17 cellular contexts compared by ENCODE assay signal in genomic region chr3:126995926-126996512, GRCh38. TPM values are rescaled to one million over a fixed set of nuclear protein-coding genes. Genes with fewer than 3 reads are reported as not detected.
DNase-seq lines count a peak whose midpoint lies in the region; ATAC-seq, FAIRE-seq and TF ChIP-seq lines count a peak whose summit lies in the region.
"Had no signal": no experiment of that assay in that cellular context is flagged by ENCODE, and none has a peak within 500 bp of the region (broad histone marks: within the 10 kb centered on the region; RNA-seq: fewer than 3 reads in every experiment).

No MANE protein-coding gene starts in this region.

- no peak overlapping the region for H3K4me3 Mint-ChIP-seq in HFFc6
- H3K4me3 Mint-ChIP-seq in stimulated activated memory B cell treated with anti-CD40 and anti-IgM and Interleukin-4, amounts not matched to agents 10 μg/mL and 1 μg/mL and 100 μg/mL, for 72 hours = no peak overlapping the region
- H3K4me3 Mint-ChIP-seq: activated CD4-positive, alpha-beta T cell treated with anti-CD3 and anti-CD28 coated beads for 36 hours had no signal

- ATAC-seq in foreskin keratinocyte = no peak
- no peak for ATAC-seq in HepG2
- ATAC-seq in stimulated activated memory B cell treated with anti-CD40 and anti-IgM and Interleukin-4, amounts not matched to agents 10 μg/mL and 1 μg/mL and 100 μg/mL, for 72 hours = no peak
- ATAC-seq in HG02759 (IDR thresholded peaks at IDR 0.05; ENCODE audit: unreplicated experiment) = no peak
- ATAC-seq: activated CD4-positive, alpha-beta T cell treated with anti-CD3 and anti-CD28 coated beads for 36 hours; left lung had no signal

- H3K4me2 ChIP-seq in DOHH2 (ENCODE audit: low read length) = no peak overlapping the region
- H3K4me2 ChIP-seq in HepG2 (ENCODE audit: low read depth, low read length) = no peak overlapping the region

- no peaks in the 10 kb centered on the region for H3K36me3 Mint-ChIP-seq in HFFc6 (ENCODE audit: low read depth)
- peaks cover 26% of the 10 kb centered on the region for H3K36me3 Mint-ChIP-seq in stimulated activated memory B cell treated with anti-CD40 and anti-IgM and Interleukin-4, amounts not matched to agents 10 μg/mL and 1 μg/mL and 100 μg/mL, for 72 hours

- H3K4me1 ChIP-seq in DOHH2 (ENCODE audit: control insufficient read depth, low read length) (peaks cover 13% of the 10 kb centered on the region), foreskin keratinocyte (no peaks in the 10 kb centered on the region), HepG2 (ENCODE audit: insufficient read depth, low read length) (no peaks in the 10 kb centered on the region)

- no peaks in the 10 kb centered on the region for H3K9me2 ChIP-seq in DOHH2 (replicated peaks; ENCODE audit: control insufficient read depth, low read length)

- H2AFZ ChIP-seq in HepG2 (ENCODE audit: low read length) = no peak overlapping the region

- intact Hi-C loops in HepG2 (cut with micrococcal nuclease; ENCODE audit: unreplicated experiment) = no loop called here

- H3K27me3 Mint-ChIP-seq in HFFc6 (ENCODE audit: insufficient read depth) = no peaks in the 10 kb centered on the region
- H3K27me3 Mint-ChIP-seq in stimulated activated memory B cell treated with anti-CD40 and anti-IgM and Interleukin-4, amounts not matched to agents 10 μg/mL and 1 μg/mL and 100 μg/mL, for 72 hours = no peaks in the 10 kb centered on the region
- H3K27me3 Mint-ChIP-seq: activated CD4-positive, alpha-beta T cell treated with anti-CD3 and anti-CD28 coated beads for 36 hours had no signal

- TF ChIP-seq CTCF in DOHH2 (IDR thresholded peaks at IDR 0.05; ENCODE audit: low read depth, low read length, poor library complexity, severe bottlenecking) (peak; percentile 49), HFFc6 (IDR thresholded peaks at IDR 0.05) (peak; percentile 50; the same call in 1 of the 2 replicates), astrocyte of the cerebellum (IDR thresholded peaks at IDR 0.05; ENCODE audit: low read depth, low read length, missing control alignments) (peak; percentile 34), foreskin keratinocyte (conservative IDR thresholded peaks at IDR 0.05) (peak; percentile 31), HepG2 (CRISPR knock-in tag; IDR thresholded peaks at IDR 0.05) (no peak)

- H3K36me3 ChIP-seq in DOHH2 (ENCODE audit: control insufficient read depth, low read length) (no peaks in the 10 kb centered on the region), HepG2 (replicated peaks in 1 of 2; ENCODE audit: control insufficient read depth in 1 of 2, insufficient read depth in 2 of 2, low read length in 2 of 2) (peaks cover 0 to 14% of the 10 kb centered on the region in 2 experiments; a peak in 2 of 5 replicates)

- H3K9ac ChIP-seq in HepG2 (ENCODE audit: insufficient read depth, low read depth, low read length) = no peak overlapping the region

- no TSS peak for BruUV-seq in HepG2 (replicated peaks; lab: Mats Ljungman, UMichigan)

- no peaks in the 10 kb centered on the region for H3K4me1 Mint-ChIP-seq in HFFc6 (ENCODE audit: low read depth)
- H3K4me1 Mint-ChIP-seq in stimulated activated memory B cell treated with anti-CD40 and anti-IgM and Interleukin-4, amounts not matched to agents 10 μg/mL and 1 μg/mL and 100 μg/mL, for 72 hours = peaks cover 30% of the 10 kb centered on the region
- H3K4me1 Mint-ChIP-seq: activated CD4-positive, alpha-beta T cell treated with anti-CD3 and anti-CD28 coated beads for 36 hours had no signal

- H4K20me1 ChIP-seq in DOHH2 (ENCODE audit: control insufficient read depth, insufficient read depth, low read depth, low read length) = no peaks in the 10 kb centered on the region
- peaks cover 2% of the 10 kb centered on the region; the same call in 1 of the 2 replicates for H4K20me1 ChIP-seq in HepG2 (ENCODE audit: insufficient read depth, low read length)

- no peak overlapping the region for H3K4me3 ChIP-seq in DOHH2 (ENCODE audit: low read length)
- no peak overlapping the region for H3K4me3 ChIP-seq in astrocyte of the cerebellum (ENCODE audit: low read depth, low read length)
- no peak overlapping the region for H3K4me3 ChIP-seq in HepG2 (replicated peaks in 1 of 3; ENCODE audit: insufficient read depth in 1 of 3, low read depth in 2 of 3, low read length in 3 of 3)
- H3K4me3 ChIP-seq: left lung, SJSA1, testis had no signal

- no peaks in the 10 kb centered on the region for H3F3A ChIP-seq in DOHH2 (ENCODE audit: control insufficient read depth, insufficient read depth)

- 94% methylated on average over 2 of the region's 11 CpGs for whole genome bisulfite sequencing in HepG2 (ENCODE audit: low lambda C conversion rate)

- no peak for FAIRE-seq in HepG2 (lab: Jason Lieb, UNC)
- FAIRE-seq: D721Med had no signal

- H3K27ac ChIP-seq in DOHH2 (ENCODE audit: low read depth, low read length) = no peak overlapping the region
- H3K27ac ChIP-seq in foreskin keratinocyte = no peak overlapping the region
- no peak overlapping the region for H3K27ac ChIP-seq in HepG2 (ENCODE audit: extremely low read length, insufficient read depth, low read length)
- H3K27ac ChIP-seq: left lung, SJSA1, testis had no signal

- in situ Hi-C loops in astrocyte of the cerebellum (cut with HindIII; ENCODE audit: low sequenced_read_pairs) = no loop called here
- in situ Hi-C loops in HepG2 (cut with HindIII; ENCODE audit: extremely low pct_ligation_motif_present, low pct_unique_long_range_greater_than_20kb) = no loop called here

- CTCF ChIA-PET in HepG2 (lab: Yijun Ruan, JAX; ENCODE audit: low intra/inter-chr PET ratio, low total read pairs) = no interaction called here

- TF ChIP-seq RAD21 in HepG2 (CRISPR knock-in tag; IDR thresholded peaks at IDR 0.05) = no peak

- H3K27ac Mint-ChIP-seq in HFFc6 = no peak overlapping the region
- H3K27ac Mint-ChIP-seq in stimulated activated memory B cell treated with anti-CD40 and anti-IgM and Interleukin-4, amounts not matched to agents 10 μg/mL and 1 μg/mL and 100 μg/mL, for 72 hours = no peak overlapping the region
- H3K27ac Mint-ChIP-seq: activated CD4-positive, alpha-beta T cell treated with anti-CD3 and anti-CD28 coated beads for 36 hours had no signal

- DNase-seq in HFFc6 (no peak), astrocyte of the cerebellum (ENCODE audit: low read depth) (no peak), foreskin keratinocyte (no peak), HepG2 (ENCODE audit: low spot score) (no peak), amniotic stem cell (lab: John Stamatoyannopoulos, UW) (no peak)
- DNase-seq: activated CD4-positive, alpha-beta T cell treated with anti-CD3 and anti-CD28 coated beads for 36 hours; activated gamma-delta T cell; left lung; NCI-H1694; NCI-H446 treated with DMSO at 0.1 percent for 48 hours; T-helper 9 cell; testis had no signal

- H3K9me3 ChIP-seq in DOHH2 (ENCODE audit: control insufficient read depth, insufficient read depth, low read length) = no peaks in the 10 kb centered on the region
- no peaks in the 10 kb centered on the region for H3K9me3 ChIP-seq in HepG2 (ENCODE audit: low read length)
- H3K9me3 ChIP-seq: left lung, SJSA1, testis had no signal

- no peaks in the 10 kb centered on the region for H3K9me3 Mint-ChIP-seq in HFFc6
- H3K9me3 Mint-ChIP-seq in stimulated activated memory B cell treated with anti-CD40 and anti-IgM and Interleukin-4, amounts not matched to agents 10 μg/mL and 1 μg/mL and 100 μg/mL, for 72 hours = no peaks in the 10 kb centered on the region

- H3K27me3 ChIP-seq in DOHH2 (ENCODE audit: control insufficient read depth, low read length) (no peaks in the 10 kb centered on the region), foreskin keratinocyte (no peaks in the 10 kb centered on the region), HepG2 (ENCODE audit: control insufficient read depth in 1 of 2, insufficient read depth in 2 of 2, low read length in 2 of 2) (no peaks in the 10 kb centered on the region; a peak in 1 of 5 replicates)
- H3K27me3 ChIP-seq: left lung, SJSA1, testis had no signal

- POLR2A ChIA-PET in HepG2 (lab: Yijun Ruan, JAX) = no interaction called here

- no peak for TF ChIP-seq EP300 in HepG2 (IDR thresholded peaks at IDR 0.05; ENCODE audit: low read depth in 2 of 2, low read length in 2 of 2)
- TF ChIP-seq EP300 in HepG2 (CRISPR knock-in tag; IDR thresholded peaks at IDR 0.05; ENCODE audit: borderline replicate concordance) = no peak

- H3K79me2 ChIP-seq in DOHH2 (ENCODE audit: control insufficient read depth, low read length) (no peaks in the 10 kb centered on the region), HepG2 (ENCODE audit: insufficient read depth, low read length) (no peaks in the 10 kb centered on the region)

- TF ChIP-seq POLR2A in HepG2 (IDR thresholded peaks at IDR 0.05; ENCODE audit: insufficient read depth in 1 of 2, low read depth in 2 of 2, low read length in 2 of 2) = no peak

TF ChIP-seq in HepG2, 621 proteins besides CTCF, POLR2A, EP300 and RAD21 (continues in another document):
- TF ChIP-seq SMARCE1 (IDR thresholded peaks at IDR 0.05; ENCODE audit: borderline replicate concordance) (no peak), ZNF510 (CRISPR knock-in tag; IDR thresholded peaks at IDR 0.05; ENCODE audit: low read depth) (no peak)

RNA-seq across cellular contexts. Expression of gene PLXNA1, which starts 13.1 kb away (rescaled TPM):
- 10 to 100 TPM; 40.8 to 56.1 (median 45.4) TPM for total RNA-seq in HFFc6 (2021; fragmentation: NEBNext Ultra II Directional; extraction: Animal tissue kit (Norgen Biotek cat#: 25700))
- total RNA-seq in foreskin keratinocyte (76.1 and 82.6 TPM in 2 replicates), HepG2 (2016; rRNA removed; fragmentation: Illumina TruSeq; extraction: Trizol) (8.5 and 16.6 TPM in 2 replicates)
- polyA plus RNA-seq in foreskin keratinocyte (23.7 and 24.2 TPM in 2 replicates), HepG2 (2011; rRNA removed) (18.2 and 29.9 TPM in 2 replicates)
- 1.1 TPM in 2 replicates for total RNA-seq in HepG2 (2016; cell fraction: cytosol; rRNA removed; fragmentation: Illumina TruSeq; extraction: Trizol; ENCODE audit: low read depth)
- 7.0 and 17.7 TPM in 2 replicates for total RNA-seq in HepG2 (2016; cell fraction: insoluble cytoplasmic fraction; rRNA removed; fragmentation: Illumina TruSeq; extraction: Trizol)
- total RNA-seq in HepG2 (2016; cell fraction: membrane; rRNA removed; fragmentation: Illumina TruSeq; extraction: Trizol) = 4.5 and 5.2 TPM in 2 replicates
- total RNA-seq in HepG2 (2016; cell fraction: nucleus; rRNA removed; fragmentation: Illumina TruSeq; extraction: Trizol) = 21.4 and 25.4 TPM in 2 replicates
- 11.5 and 17.1 TPM in 2 replicates for polyA plus RNA-seq in HepG2 (2011; cell fraction: cytosol; rRNA removed)
- 87.4 and 104 TPM in 2 replicates for polyA plus RNA-seq in HepG2 (2011; cell fraction: nucleus; rRNA removed)
- polyA plus RNA-seq in HepG2 (2012) = 12.1 and 17.5 TPM in 2 replicates
- 0.60 and 0.61 TPM in 2 replicates for polyA plus RNA-seq in HepG2 (2016; cell fraction: cytosol; fragmentation: Illumina TruSeq; extraction: Trizol; ENCODE audit: low read depth)
- polyA plus RNA-seq in HepG2 (2016; cell fraction: insoluble cytoplasmic fraction; fragmentation: Illumina TruSeq; extraction: Trizol; ENCODE audit: low read depth) = 4.2 and 7.1 TPM in 2 replicates
- polyA plus RNA-seq in HepG2 (2016; cell fraction: membrane; fragmentation: Illumina TruSeq; extraction: Trizol; ENCODE audit: low read depth) = 1.3 and 3.0 TPM in 2 replicates
- polyA plus RNA-seq in HepG2 (2016; cell fraction: nucleus; fragmentation: Illumina TruSeq; extraction: Trizol; ENCODE audit: insufficient read depth, low read depth) = 40.0 and 50.7 TPM in 2 replicates
- polyA minus RNA-seq in HepG2 (2011; rRNA and poly(A)+ RNA removed; ENCODE audit: low replicate concordance) = 45.3 and 67.9 TPM in 2 replicates
- polyA minus RNA-seq in HepG2 (2011; cell fraction: cytosol; rRNA and poly(A)+ RNA removed) = 16.4 and 17.6 TPM in 2 replicates
- polyA minus RNA-seq in HepG2 (2011; cell fraction: nucleus; rRNA and poly(A)+ RNA removed) = 24.8 and 26.2 TPM in 2 replicates
